8 cellular contexts compared by ENCODE assay signal in the genomic region with DNA sequence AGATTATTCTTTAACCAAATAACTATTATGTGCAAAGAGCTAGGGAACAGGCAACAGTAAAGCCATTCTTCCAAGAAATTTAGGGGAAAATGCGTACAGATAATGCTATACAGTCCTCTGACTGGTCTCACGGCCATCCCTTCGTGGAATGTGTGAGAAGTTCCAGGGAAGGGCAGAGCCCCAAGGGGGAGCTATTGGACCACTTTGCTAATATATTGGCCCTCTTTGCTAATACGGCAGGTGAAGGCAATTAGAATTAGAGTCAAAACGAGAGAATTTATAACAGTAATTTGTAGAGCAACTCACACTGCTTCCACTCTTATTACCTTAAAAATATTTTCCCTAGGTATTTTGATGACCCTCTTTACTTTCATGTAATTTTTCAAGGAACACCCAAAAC.
DNase-seq lines count a peak whose midpoint lies in the region; ATAC-seq and TF ChIP-seq lines count a peak whose summit lies in the region.

No MANE protein-coding gene starts in this region.

- no peak overlapping the region for H3K4me3 ChIP-seq in WI38 (ENCODE audit: low read depth, low read length)

- H3K9me3 Mint-ChIP-seq in effector memory CD8-positive, alpha-beta T cell = no peaks in the 10 kb centered on the region

- H3K36me3 Mint-ChIP-seq in effector memory CD8-positive, alpha-beta T cell (ENCODE audit: insufficient read depth) = no peaks in the 10 kb centered on the region

- no peak overlapping the region for H3K4me3 Mint-ChIP-seq in effector memory CD8-positive, alpha-beta T cell

- DNase-seq in NCI-H524 (lab: John Stamatoyannopoulos, UW) (peak; percentile 17 to 58), NCI-H524 treated with DMSO at 0.1 percent for 48 hours (lab: John Stamatoyannopoulos, UW) (no peak), Kasumi-1 (lab: John Stamatoyannopoulos, UW) (peak; percentile 37 to 41), lung microvascular endothelial cell (ENCODE audit: low read depth in 2 of 2) (peak; percentile 15 to 48), HK-2 (ENCODE audit: unreplicated experiment) (no peak)
- no peak for DNase-seq in effector memory CD8-positive, alpha-beta T cell

- TF ChIP-seq CTCF in WI38 (IDR thresholded peaks at IDR 0.05; ENCODE audit: low read depth, low read length) = peak; percentile 66

- H3K27ac Mint-ChIP-seq in effector memory CD8-positive, alpha-beta T cell = no peak overlapping the region

- H3K4me1 Mint-ChIP-seq in effector memory CD8-positive, alpha-beta T cell (ENCODE audit: low read depth in 2 of 2) = peaks cover 6 to 8% of the 10 kb centered on the region in 2 donors

- no peak for ATAC-seq in effector memory CD8-positive, alpha-beta T cell (replicated peaks)
- ATAC-seq in HG02571 (IDR thresholded peaks at IDR 0.05; ENCODE audit: unreplicated experiment) = no peak

- peaks cover 23 to 36% of the 10 kb centered on the region in 2 donors for H3K27me3 Mint-ChIP-seq in effector memory CD8-positive, alpha-beta T cell

Comparison
In these comparisons a context has a peak if more than half of its experiments do, and no peak if none do; other contexts are left out.
1. DNase-seq: peak in NCI-H524 (2 of 2), Kasumi-1 (2 of 2) and lung microvascular endothelial cell (2 of 2); none in NCI-H524 treated with DMSO at 0.1 percent for 48 hours (single experiment), effector memory CD8-positive, alpha-beta T cell (0 of 3) and HK-2 (single experiment).